Comparison of ENCODE assay signal across 28 cellular contexts in the genomic region with DNA sequence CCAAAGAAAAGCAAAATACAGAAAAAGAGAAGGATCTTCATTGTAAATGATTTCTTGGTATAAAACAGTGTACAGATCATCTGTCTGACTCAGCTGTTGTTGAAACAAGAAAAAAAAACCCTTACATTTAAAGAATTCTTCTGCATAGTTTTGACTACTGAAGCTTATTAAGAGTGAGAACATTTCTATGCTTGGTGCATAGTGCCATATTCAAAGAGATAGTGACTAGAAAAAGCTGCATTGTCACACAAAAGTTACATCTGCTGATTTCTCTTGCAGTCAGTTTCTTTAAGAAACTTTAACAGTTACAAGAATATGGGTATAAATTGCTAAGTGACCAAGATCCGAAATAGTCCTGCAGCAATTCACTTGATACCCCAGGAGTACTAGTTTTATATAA. TPM values are rescaled to one million over a fixed set of nuclear protein-coding genes. Genes with fewer than 3 reads are reported as not detected.
"Had no signal": no experiment of that assay in that cellular context is flagged by ENCODE, and none has a peak within 500 bp of the region (broad histone marks: within the 10 kb centered on the region; RNA-seq: fewer than 3 reads in every experiment).

TSS of gene DEFB112 (minus strand) at position 101 of the 400 bp plus-strand sequence. CDS start at position 41, 60 bp downstream.

- DNase-seq: stimulated activated CD4-positive, alpha-beta T cell treated with anti-CD3 and anti-CD28 coated beads, Interleukin-2, amount 100 ng/mL, for 48 hours; stimulated activated CD4-positive, alpha-beta T cell treated with anti-CD3 and anti-CD28 coated beads, Interleukin-4, amount 100 ng/mL, for 1 hour; stimulated activated CD4-positive, alpha-beta T cell treated with anti-CD3 and anti-CD28 coated beads, Interleukin-4, amount 100 ng/mL, for 24 hours; stimulated activated CD4-positive, alpha-beta T cell treated with anti-CD3 and anti-CD28 coated beads, Interleukin-4, amount 100 ng/mL, for 4 hours; stimulated activated CD8-positive, alpha-beta memory T cell treated with anti-CD3 and anti-CD28 coated beads, Interleukin-4, amount 100 ng/mL, for 48 hours; stimulated activated naive B cell treated with anti-CD40 and anti-IgM and Interleukin-4, amounts not matched to agents 10 μg/mL and 1 μg/mL and 100 μg/mL, for 72 hours; stimulated activated naive CD4-positive, alpha-beta T cell; stimulated activated naive CD4-positive, alpha-beta T cell treated with Interleukin-2 at 50 U/mL for 16 hours; stimulated activated naive CD8-positive, alpha-beta T cell treated with anti-CD3 and anti-CD28 coated beads, Interleukin-15, amount 100 ng/mL, for 72 hours; stimulated activated naive CD8-positive, alpha-beta T cell treated with anti-CD3 and anti-CD28 coated beads, Interleukin-15, Interleukin-2, amounts not matched to agents 100 U/mL and 50 U/mL, for 24 hours; stomach; substantia nigra; testis; thyroid gland; tibial artery; transverse colon; trophoblast cell; upper lobe of left lung; upper lobe of right lung; uterus had no signal

RNA-seq across cellular contexts. Expression of gene DEFB112, which starts in this region (rescaled TPM):
- total RNA-seq: stomach, subcutaneous adipose tissue, suprapubic skin, temporal lobe, testis, thoracic aorta, thyroid gland, tibial nerve, transverse colon, upper lobe of left lung, upper lobe of right lung, ureter, urinary bladder, uterus, vagina had no signal
